25 cellular contexts compared by ENCODE assay signal in the genomic region with DNA sequence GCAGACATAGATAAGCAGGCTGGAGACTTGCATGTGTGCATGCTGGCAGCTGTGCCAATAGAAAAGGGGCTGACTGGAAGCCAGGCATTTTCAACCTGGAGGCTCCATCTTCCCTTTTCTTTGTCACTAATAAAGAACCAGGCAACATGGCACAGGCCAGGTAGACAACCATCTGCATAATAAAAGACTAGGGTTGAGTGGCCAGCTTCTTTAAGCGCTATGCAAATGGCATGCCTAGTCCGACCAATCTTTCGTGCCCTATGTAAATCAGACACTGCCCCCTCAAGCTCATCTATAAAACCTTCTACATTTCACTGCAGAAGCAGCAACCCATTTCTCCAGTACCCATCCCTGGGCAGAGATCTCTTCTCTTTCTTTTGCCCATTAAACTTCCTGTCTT. TPM values are rescaled to one million over a fixed set of nuclear protein-coding genes. Genes with fewer than 3 reads are reported as not detected.
"Had no signal": no experiment of that assay in that cellular context is flagged by ENCODE, and none has a peak within 500 bp of the region (broad histone marks: within the 10 kb centered on the region; RNA-seq: fewer than 3 reads in every experiment).

No MANE protein-coding gene starts in this region.

- FAIRE-seq: islet of Langerhans, pancreas, small intestine had no signal

- ATAC-seq: activated CD4-positive, CD25-positive, alpha-beta regulatory T cell treated with anti-CD3 and anti-CD28 coated beads, Interleukin-2, amount 50 U/mL, for 24 hours; activated T-cell treated with anti-CD3 and anti-CD28 coated beads, Interleukin-2, amount 50 U/mL, for 4 hours; foreskin keratinocyte; lower lobe of right lung; natural killer cell; pancreas; right lobe of liver; stimulated activated effector memory CD8-positive, alpha-beta T cell treated with anti-CD3 and anti-CD28 coated beads, Interleukin-12 subunit alpha, Interleukin-12 subunit beta, amount 100 ng/mL, for 72 hours; upper lobe of right lung had no signal

- DNase-seq: activated CD4-positive, alpha-beta T cell treated with anti-CD3 and anti-CD28 coated beads, Interleukin-2, amount 50 U/mL, for 1 hour; activated CD8-positive, alpha-beta memory T cell treated with anti-CD3 and anti-CD28 coated beads, Interleukin-2, amount 50 U/mL, for 4 hours; activated naive CD4-positive, alpha-beta T cell treated with anti-CD3 and anti-CD28 coated beads for 36 hours; activated T-cell treated with anti-CD3 and anti-CD28 coated beads, Interleukin-2, amount 50 U/mL, for 4 hours; anterior cingulate cortex; caudate nucleus; foreskin keratinocyte; hypothalamus; lower lobe of right lung; natural killer cell; pancreas; right lobe of liver; small intestine; stimulated activated CD4-positive, alpha-beta T cell treated with anti-CD3 and anti-CD28 coated beads, Interleukin-4, amount 100 ng/mL, for 1 hour; T-helper 1 cell; T1000; upper lobe of right lung had no signal

- H3K4me3 ChIP-seq: lower lobe of right lung, pancreas, right lobe of liver, thoracic aorta, upper lobe of right lung had no signal

- H3K9me3 ChIP-seq: pancreas, right lobe of liver had no signal

- H3K27ac ChIP-seq: epithelial cell of prostate, foreskin keratinocyte, lower lobe of right lung, neutrophil, pancreas, right lobe of liver, thoracic aorta, upper lobe of right lung had no signal

- H3K36me3 ChIP-seq: lower lobe of right lung, neutrophil, pancreas, right lobe of liver, thoracic aorta, upper lobe of right lung had no signal

- H3K27me3 ChIP-seq: foreskin keratinocyte, neutrophil, pancreas, right lobe of liver, upper lobe of right lung had no signal

- H3K4me1 ChIP-seq: foreskin keratinocyte, lower lobe of right lung, pancreas, right lobe of liver, upper lobe of right lung had no signal

RNA-seq across cellular contexts. Expression of gene KLRC1, which starts 4.6 kb away (rescaled TPM):
- total RNA-seq: dermis microvascular lymphatic vessel endothelial cell, fibroblast of lung, foreskin keratinocyte had no signal
- polyA plus RNA-seq: fibroblast of lung, foreskin keratinocyte had no signal

RNA-seq across cellular contexts. Expression of gene KLRC2, which starts 21.9 kb away (rescaled TPM):
- total RNA-seq: activated naive CD4-positive, alpha-beta T cell treated with anti-CD3 and anti-CD28 coated beads for 36 hours; dermis microvascular lymphatic vessel endothelial cell; fibroblast of lung; foreskin keratinocyte; lower lobe of right lung; thoracic aorta had no signal
- polyA plus RNA-seq: fibroblast of lung, foreskin keratinocyte had no signal

RNA-seq across cellular contexts. Expression of gene KLRC3, which starts 37.4 kb away (rescaled TPM):
- total RNA-seq: activated naive CD4-positive, alpha-beta T cell treated with anti-CD3 and anti-CD28 coated beads for 36 hours; dermis microvascular lymphatic vessel endothelial cell; fibroblast of lung; foreskin keratinocyte; lower lobe of right lung; pancreas; right lobe of liver; upper lobe of right lung had no signal
- polyA plus RNA-seq: fibroblast of lung, foreskin keratinocyte, pancreas had no signal

RNA-seq across cellular contexts. Expression of gene KLRC4, which starts 48.2 kb away (rescaled TPM):
- total RNA-seq: activated naive CD4-positive, alpha-beta T cell treated with anti-CD3 and anti-CD28 coated beads for 36 hours; dermis microvascular lymphatic vessel endothelial cell; fibroblast of lung; foreskin keratinocyte; lower lobe of right lung had no signal
- polyA plus RNA-seq: fibroblast of lung, foreskin keratinocyte, pancreas had no signal
